Comparison of ENCODE assay signal across 9 cellular contexts in the genomic region with DNA sequence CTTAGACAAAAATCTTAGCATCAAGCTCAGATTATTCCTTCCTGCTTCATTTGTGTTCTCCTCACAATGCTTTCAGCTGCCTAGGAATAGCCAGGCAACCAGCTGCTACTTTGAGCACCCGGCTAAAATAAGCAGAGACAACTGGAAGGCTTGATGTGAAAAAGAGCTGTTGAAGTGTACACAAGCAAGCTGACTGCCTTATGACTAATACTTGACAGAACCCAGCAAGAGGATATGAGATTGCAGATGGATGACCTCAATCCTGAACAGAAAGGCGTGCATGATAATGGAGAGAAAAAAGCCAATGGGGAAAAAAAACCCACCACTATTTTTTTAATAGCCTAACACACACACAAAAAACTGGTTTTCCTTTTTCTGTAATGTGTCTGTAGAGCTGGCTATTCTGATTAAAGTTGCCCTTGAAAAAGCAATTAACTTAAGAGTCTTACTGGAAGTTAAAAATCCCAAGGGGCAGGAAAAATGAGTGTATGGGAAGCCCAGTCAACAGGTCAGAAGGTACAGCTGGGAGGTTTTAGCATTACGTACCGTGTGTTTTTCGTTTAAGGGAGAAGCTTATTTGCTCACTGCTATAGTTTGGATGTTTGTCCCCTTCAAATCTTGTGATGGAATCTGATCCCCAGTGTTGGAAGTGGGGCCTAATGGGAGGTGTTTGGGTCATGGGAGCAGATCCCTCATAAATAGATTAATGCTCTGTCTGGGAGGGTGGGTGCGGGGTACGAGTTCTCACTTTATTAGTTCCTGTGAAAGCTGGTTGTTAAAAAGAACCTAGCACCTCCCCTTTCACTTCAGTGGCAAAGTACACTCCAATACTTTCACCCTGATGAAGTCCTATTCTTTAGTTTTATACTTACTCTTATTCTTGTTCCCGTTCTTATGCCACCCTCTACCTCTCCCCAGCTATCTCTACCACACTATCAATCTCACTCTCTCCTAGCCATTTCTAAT. TPM values are rescaled to one million over a fixed set of nuclear protein-coding genes. Genes with fewer than 3 reads are reported as not detected.
A peak's percentile ranks its signal among the peaks of the same experiment; 100 is the strongest.
DNase-seq lines count a peak whose midpoint lies in the region; ATAC-seq, FAIRE-seq and TF ChIP-seq lines count a peak whose summit lies in the region.
"Had no signal": no experiment of that assay in that cellular context is flagged by ENCODE, and none has a peak within 500 bp of the region (broad histone marks: within the 10 kb centered on the region; RNA-seq: fewer than 3 reads in every experiment).

No MANE protein-coding gene starts in this region.

- POLR2A ChIA-PET in endothelial cell of umbilical vein (lab: Charles Lee): interaction anchor here (0.7 kb wide), 1 partner anchor 17 kb away, joined by 4 read pairs; no protein-coding TSS in a partner anchor

- intact Hi-C loops in endothelial cell of umbilical vein (cut with micrococcal nuclease): loop anchor here (1.0 kb wide), 1 partner anchor 57 kb away; the partner anchor contains the start of gene PPM1K

- H3K36me3 ChIP-seq in endothelial cell of umbilical vein (ENCODE audit: control insufficient read depth in 2 of 2, extremely low read depth in 1 of 2, insufficient read depth in 2 of 2, low read length in 2 of 2): no peaks in the 10 kb centered on the region
- H3K36me3 ChIP-seq in muscle layer of duodenum (ENCODE audit: control insufficient read depth in 1 of 2, insufficient read depth in 2 of 2, low read length in 2 of 2): no peaks in the 10 kb centered on the region

- H3K9me3 ChIP-seq in endothelial cell of umbilical vein (replicated peaks; ENCODE audit: control insufficient read depth, insufficient read depth, low read length) (no peaks in the 10 kb centered on the region), muscle layer of duodenum (ENCODE audit: control insufficient read depth in 1 of 2, low read length in 2 of 2) (no peaks in the 10 kb centered on the region)

- H2AFZ ChIP-seq in endothelial cell of umbilical vein (ENCODE audit: low read depth, low read length): peak overlapping the region; percentile 68

- H3K9me1 ChIP-seq in endothelial cell of umbilical vein (replicated peaks; ENCODE audit: control insufficient read depth, extremely low read depth, insufficient read depth, low read length): no peaks in the 10 kb centered on the region

- H3K4me2 ChIP-seq in endothelial cell of umbilical vein (ENCODE audit: insufficient read depth, low read length): peak overlapping the region; percentile 74

- peak; percentile 88 for FAIRE-seq in endothelial cell of umbilical vein (lab: Jason Lieb, UNC)

- H3K27me3 ChIP-seq in endothelial cell of umbilical vein (ENCODE audit: control insufficient read depth in 2 of 2, insufficient read depth in 2 of 2, low read length in 2 of 2) (no peaks in the 10 kb centered on the region), muscle layer of duodenum (ENCODE audit: low read depth, low read length) (no peaks in the 10 kb centered on the region)

- no peak for TF ChIP-seq CTCF in endothelial cell of umbilical vein (IDR thresholded peaks at IDR 0.05; ENCODE audit: extremely low read depth in 1 of 2, insufficient read depth in 1 of 2, low read depth in 1 of 2, low read length in 2 of 2)

- DNase-seq in AG20443 (ENCODE audit: low spot score): peak; percentile 84
- DNase-seq in NCI-H345 (lab: John Stamatoyannopoulos, UW): peak; percentile 44
- peak; percentile 91 for DNase-seq in endothelial cell of umbilical vein (ENCODE audit: low read depth, low spot score)
- DNase-seq in NCI-H2029 (lab: John Stamatoyannopoulos, UW): no peak
- DNase-seq in NCI-H1436 treated with DMSO at 0.1 percent for 48 hours (lab: John Stamatoyannopoulos, UW): no peak
- DNase-seq: NCI-H2081 had no signal

- CTCF ChIA-PET in endothelial cell of umbilical vein (lab: Charles Lee): interaction anchor here (0.7 to 2.2 kb wide), 14 partner anchors 10 to 492 kb away, joined by 3 to 24 read pairs (median 4); partner anchors contain the start of genes HERC5, HERC6 and PPM1K

- H3K4me3 ChIP-seq in endothelial cell of umbilical vein (replicated peaks in 1 of 3; ENCODE audit: insufficient read depth in 1 of 3, low read depth in 1 of 3, low read length in 3 of 3) (no peak overlapping the region), muscle layer of duodenum (ENCODE audit: low read depth in 1 of 2, low read length in 2 of 2) (no peak overlapping the region)

- peaks cover 14% of the 10 kb centered on the region for H3K4me1 ChIP-seq in endothelial cell of umbilical vein (ENCODE audit: control insufficient read depth, extremely low read depth, insufficient read depth, low read length)
- peaks cover 0 to 7% of the 10 kb centered on the region in 2 donors for H3K4me1 ChIP-seq in muscle layer of duodenum (ENCODE audit: control insufficient read depth in 1 of 2, insufficient read depth in 2 of 2, low read length in 2 of 2)

- dilution Hi-C loops in endothelial cell of umbilical vein (cut with MboI; ENCODE audit: extremely low pct_ligation_motif_present, low sequenced_read_pairs): no loop called here

- ATAC-seq in HG03442 (IDR thresholded peaks at IDR 0.05; ENCODE audit: unreplicated experiment) (no peak), HG02798 (IDR thresholded peaks at IDR 0.05; ENCODE audit: poor library complexity, unreplicated experiment) (no peak)

- no peaks in the 10 kb centered on the region for H4K20me1 ChIP-seq in endothelial cell of umbilical vein (replicated peaks; ENCODE audit: control insufficient read depth, extremely low read depth, insufficient read depth, low read length)

- BruUV-seq in endothelial cell of umbilical vein (replicated peaks; lab: Mats Ljungman, UMichigan): TSS peak; percentile 14

- H3K79me2 ChIP-seq in endothelial cell of umbilical vein (ENCODE audit: control insufficient read depth, insufficient read depth, low read length): no peaks in the 10 kb centered on the region

- peak overlapping the region; percentile 90 for H3K27ac ChIP-seq in endothelial cell of umbilical vein (ENCODE audit: insufficient read depth, low read depth, low read length)
- peak overlapping the region; percentile 48 for H3K27ac ChIP-seq in muscle layer of duodenum (ENCODE audit: low read length)

- no peak for TF ChIP-seq POLR2A in endothelial cell of umbilical vein (IDR thresholded peaks at IDR 0.05; ENCODE audit: low read depth, low read length)

- H3K9ac ChIP-seq in endothelial cell of umbilical vein (replicated peaks; ENCODE audit: extremely low read depth, insufficient read depth, low read length): peak overlapping the region; percentile 8

TF ChIP-seq in endothelial cell of umbilical vein, 7 proteins besides CTCF, POLR2A, EP300 and RAD21:
- TF ChIP-seq GATA2 (IDR thresholded peaks at IDR 0.05; ENCODE audit: insufficient read depth, insufficient read length, low read depth, low read length) (peak; percentile 39), FOS (IDR thresholded peaks at IDR 0.05; ENCODE audit: borderline replicate concordance, insufficient read depth, low read length) (peak; percentile 81), MAX (IDR thresholded peaks at IDR 0.05; ENCODE audit: insufficient read depth, insufficient read length) (no peak), POLR2AphosphoS5 (IDR thresholded peaks at IDR 0.05; ENCODE audit: insufficient read depth, low read depth, low read length) (peak; percentile 60), EZH2 (IDR thresholded peaks at IDR 0.05; ENCODE audit: borderline replicate concordance, low read depth, low read length, severe bottlenecking) (no peak), JUN (IDR thresholded peaks at IDR 0.05; ENCODE audit: borderline replicate concordance, insufficient read depth, insufficient read length, low read depth) (peak; percentile 72)

RNA-seq across cellular contexts. Expression of gene HERC6, which starts 37.1 kb away (rescaled TPM):
- 4.1 and 5.0 TPM in 2 replicates for total RNA-seq in endothelial cell of umbilical vein
- 1.9 and 2.1 TPM in 2 replicates for polyA plus RNA-seq in endothelial cell of umbilical vein
- 2.3 and 2.6 TPM in 2 replicates for polyA plus RNA-seq in endothelial cell of umbilical vein (2011; cell fraction: cytosol; rRNA removed)
- polyA plus RNA-seq in endothelial cell of umbilical vein (2011; cell fraction: nucleus; rRNA removed): 3.4 and 5.1 TPM in 2 replicates
- 2.0 and 3.7 TPM in 2 replicates for polyA plus RNA-seq in endothelial cell of umbilical vein (2012)
- polyA minus RNA-seq in endothelial cell of umbilical vein: 4.7 and 6.3 TPM in 2 replicates
- polyA minus RNA-seq in endothelial cell of umbilical vein (2011; cell fraction: cytosol; rRNA and poly(A)+ RNA removed): 3.9 TPM
- polyA minus RNA-seq in endothelial cell of umbilical vein (2011; cell fraction: nucleus; rRNA and poly(A)+ RNA removed): 5.9 and 7.4 TPM in 2 replicates

RNA-seq across cellular contexts. Expression of gene PPM1K, which starts 57.1 kb away (rescaled TPM):
- 8.6 and 10.4 TPM in 2 replicates for total RNA-seq in endothelial cell of umbilical vein
- 3.7 and 4.0 TPM in 2 replicates for polyA plus RNA-seq in endothelial cell of umbilical vein
- 3.0 and 4.3 TPM in 2 replicates for polyA plus RNA-seq in endothelial cell of umbilical vein (2011; cell fraction: cytosol; rRNA removed)
- 15.0 and 15.7 TPM in 2 replicates for polyA plus RNA-seq in endothelial cell of umbilical vein (2011; cell fraction: nucleus; rRNA removed)
- 2.4 and 2.5 TPM in 2 replicates for polyA plus RNA-seq in endothelial cell of umbilical vein (2012)
- 30.7 and 42.0 TPM in 2 replicates for polyA minus RNA-seq in endothelial cell of umbilical vein
- 1.2 TPM for polyA minus RNA-seq in endothelial cell of umbilical vein (2011; cell fraction: cytosol; rRNA and poly(A)+ RNA removed)
- polyA minus RNA-seq in endothelial cell of umbilical vein (2011; cell fraction: nucleus; rRNA and poly(A)+ RNA removed): 26.4 and 30.7 TPM in 2 replicates

Comparison
In these comparisons a context has a peak if more than half of its experiments do, and no peak if none do; other contexts are left out.
1. DNase-seq: peak in AG20443 (single experiment), NCI-H345 (single experiment) and endothelial cell of umbilical vein (single experiment); none in NCI-H2029 (single experiment) and NCI-H1436 treated with DMSO at 0.1 percent for 48 hours (single experiment).